Comparison of ENCODE assay signal across 25 cellular contexts in genomic region chr9:665296-665695, GRCh38.
"Had no signal": no experiment of that assay in that cellular context is flagged by ENCODE, and none has a peak within 500 bp of the region (broad histone marks: within the 10 kb centered on the region; RNA-seq: fewer than 3 reads in every experiment).

No MANE protein-coding gene starts in this region.

- H3K9me3 ChIP-seq: ovary, right lobe of liver, thyroid gland, vagina had no signal

- H3K36me3 ChIP-seq: neural progenitor cell, ovary, right lobe of liver, sigmoid colon, stomach, thoracic aorta, thyroid gland, tibial nerve, upper lobe of left lung, vagina had no signal

- DNase-seq: naive thymus-derived CD4-positive, alpha-beta T cell; natural killer cell; occipital lobe; ovary; posterior cingulate gyrus; psoas muscle; right lobe of liver; sigmoid colon; small intestine; stimulated activated CD4-positive, alpha-beta T cell treated with anti-CD3 and anti-CD28 coated beads, Interleukin-15, amount 100 ng/mL, for 24 hours; stimulated activated CD4-positive, alpha-beta T cell treated with anti-CD3 and anti-CD28 coated beads, Interleukin-2, amount 100 ng/mL, for 24 hours; stimulated activated CD4-positive, alpha-beta T cell treated with anti-CD3 and anti-CD28 coated beads, Interleukin-2, amount 100 ng/mL, for 48 hours; stimulated activated CD4-positive, alpha-beta T cell treated with anti-CD3 and anti-CD28 coated beads, Interleukin-4, amount 100 ng/mL, for 24 hours; stimulated activated naive B cell treated with anti-CD40 and anti-IgM and Interleukin-4, amounts not matched to agents 10 μg/mL and 1 μg/mL and 100 μg/mL, for 72 hours; stimulated activated naive CD4-positive, alpha-beta T cell treated with Interleukin-2 at 50 U/mL for 16 hours; stomach; thyroid gland; trophoblast cell; upper lobe of left lung had no signal

- H3K27me3 ChIP-seq: neural progenitor cell, ovary, right lobe of liver, sigmoid colon, stomach, thyroid gland, tibial nerve, upper lobe of left lung, vagina had no signal

- ATAC-seq: naive thymus-derived CD4-positive, alpha-beta T cell; natural killer cell; psoas muscle; right lobe of liver; stimulated activated effector memory CD8-positive, alpha-beta T cell treated with anti-CD3 and anti-CD28 coated beads, Interleukin-12 subunit alpha, Interleukin-12 subunit beta, amount 100 ng/mL, for 72 hours; stimulated activated naive B cell treated with anti-CD40 and anti-IgM and Interleukin-4, amounts not matched to agents 10 μg/mL and 1 μg/mL and 100 μg/mL, for 72 hours had no signal

- H3K4me1 ChIP-seq: neural progenitor cell, parathyroid adenoma, psoas muscle, right lobe of liver, thyroid gland, tibial nerve, upper lobe of left lung, vagina had no signal

- H3K27ac ChIP-seq: neural progenitor cell, ovary, parathyroid adenoma, psoas muscle, right lobe of liver, sigmoid colon, stomach, thoracic aorta, thyroid gland, tibial nerve, upper lobe of left lung, vagina had no signal

- H3K4me3 ChIP-seq: neural progenitor cell, ovary, psoas muscle, right lobe of liver, sigmoid colon, stomach, thoracic aorta, thyroid gland, tibial nerve, upper lobe of left lung, vagina had no signal
